34 cellular contexts compared by ENCODE assay signal in the genomic region with DNA sequence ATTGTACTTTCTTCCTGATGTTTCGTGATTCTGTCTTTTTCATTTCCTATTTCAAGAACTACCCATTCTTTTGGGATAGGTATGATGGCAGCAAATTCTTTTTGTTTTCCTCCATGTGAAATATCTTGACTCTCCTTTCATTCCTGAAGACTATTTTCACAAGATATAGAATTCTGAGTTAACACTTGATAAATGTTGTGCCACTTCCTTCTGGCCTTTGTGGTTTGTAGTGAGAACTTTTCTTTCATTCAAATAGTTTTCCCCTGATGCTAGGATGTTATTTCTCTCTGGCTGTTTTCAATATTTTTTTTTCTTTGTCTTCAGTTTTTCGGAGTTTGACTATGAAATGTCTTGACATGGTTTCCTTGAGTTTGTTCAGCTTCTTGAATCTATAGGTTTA.
"Had no signal": no experiment of that assay in that cellular context is flagged by ENCODE, and none has a peak within 500 bp of the region (broad histone marks: within the 10 kb centered on the region; RNA-seq: fewer than 3 reads in every experiment).

No MANE protein-coding gene starts in this region.

- H3K4me1 Mint-ChIP-seq: activated B cell treated with CpG ODN at 0.5 μM for 24 hours had no signal

- H3K27ac Mint-ChIP-seq: activated B cell treated with CpG ODN at 0.5 μM for 24 hours; activated CD4-positive, alpha-beta memory T cell treated with anti-CD3 and anti-CD28 coated beads for 36 hours; activated T-helper 1 cell treated with anti-CD3 and anti-CD28 coated beads, Interleukin-12 subunit alpha, Interleukin-12 subunit beta, Interleukin-2, Interleukin-4 antibody, amounts not matched to agents 30 ng/mL and 10 ng/mL and 1 ng/mL, durations not matched to agents 14 hours and 24 hours and 36 hours had no signal

- ATAC-seq: activated T-cell treated with anti-CD3 and anti-CD28 coated beads, Interleukin-2, amount 50 U/mL, for 4 hours; PC-3 had no signal

- H3K4me3 Mint-ChIP-seq: activated B cell treated with CpG ODN at 0.5 μM for 24 hours; activated CD4-positive, alpha-beta memory T cell treated with anti-CD3 and anti-CD28 coated beads for 36 hours; activated T-cell treated with anti-CD3 and anti-CD28 coated beads, Interleukin-2, amount 50 U/mL, for 4 hours; activated T-helper 1 cell treated with anti-CD3 and anti-CD28 coated beads, Interleukin-12 subunit alpha, Interleukin-12 subunit beta, Interleukin-2, Interleukin-4 antibody, amounts not matched to agents 30 ng/mL and 10 ng/mL and 1 ng/mL, durations not matched to agents 14 hours and 24 hours and 36 hours; central memory CD8-positive, alpha-beta T cell had no signal

- DNase-seq: activated B cell treated with CpG ODN at 0.5 μM for 24 hours; activated CD4-positive, alpha-beta memory T cell treated with anti-CD3 and anti-CD28 coated beads for 36 hours; activated CD4-positive, alpha-beta T cell treated with anti-CD3 and anti-CD28 coated beads for 4 hours; activated CD4-positive, alpha-beta T cell treated with anti-CD3 and anti-CD28 coated beads, Interleukin-2, amount 50 U/mL, for 1 hour; activated CD4-positive, CD25-positive, alpha-beta regulatory T cell treated with anti-CD3 and anti-CD28 coated beads, Interleukin-2, amount 50 U/mL, for 72 hours; activated CD8-positive, alpha-beta memory T cell treated with anti-CD3 and anti-CD28 coated beads, Interleukin-2, amount 50 U/mL, for 4 hours; activated effector memory CD4-positive, alpha-beta T cell treated with Interleukin-2 at 50 U/mL for 16 hours; activated naive CD4-positive, alpha-beta T cell; activated naive CD4-positive, alpha-beta T cell treated with anti-CD3 and anti-CD28 coated beads, Interleukin-2, amount 50 U/mL, for 16 hours; activated T-cell treated with anti-CD3 and anti-CD28 coated beads for 4 hours; activated T-cell treated with anti-CD3 and anti-CD28 coated beads, Interleukin-2, amount 50 U/mL, for 4 hours; adrenal gland; anterior cingulate cortex; KG1; MM.1S; NCI-H1092 treated with DMSO at 0.1 percent for 48 hours; NCI-H1417; NCI-H146; NCI-H187; NCI-H2029 treated with DMSO at 0.1 percent for 48 hours; NCI-H2107; NCI-H345; NCI-H524 treated with DMSO at 0.1 percent for 48 hours; PC-3; Peyer's patch; RPMI8226; SHP77 treated with DMSO at 0.1 percent for 48 hours; SK-N-SH; SW 1271; T-helper 1 cell; T-helper 2 cell; T-helper 9 cell had no signal

- H3K9me3 Mint-ChIP-seq: activated B cell treated with CpG ODN at 0.5 μM for 24 hours; activated CD4-positive, alpha-beta memory T cell treated with anti-CD3 and anti-CD28 coated beads for 36 hours; activated T-cell treated with anti-CD3 and anti-CD28 coated beads, Interleukin-2, amount 50 U/mL, for 4 hours; activated T-helper 1 cell treated with anti-CD3 and anti-CD28 coated beads, Interleukin-12 subunit alpha, Interleukin-12 subunit beta, Interleukin-2, Interleukin-4 antibody, amounts not matched to agents 30 ng/mL and 10 ng/mL and 1 ng/mL, durations not matched to agents 14 hours and 24 hours and 36 hours; central memory CD8-positive, alpha-beta T cell had no signal

- H3K36me3 Mint-ChIP-seq: activated CD4-positive, alpha-beta memory T cell treated with anti-CD3 and anti-CD28 coated beads for 36 hours had no signal
